18 cellular contexts compared by ENCODE assay signal in genomic region chr2:15158117-15158516, GRCh38.
DNase-seq lines count a peak whose midpoint lies in the region; ATAC-seq and TF ChIP-seq lines count a peak whose summit lies in the region.
"Had no signal": no experiment of that assay in that cellular context is flagged by ENCODE, and none has a peak within 500 bp of the region (broad histone marks: within the 10 kb centered on the region; RNA-seq: fewer than 3 reads in every experiment).

No MANE protein-coding gene starts in this region.

- H3K9me3 ChIP-seq in PC-3 (ENCODE audit: low read length) (no peaks in the 10 kb centered on the region), smooth muscle cell (replicated peaks; ENCODE audit: low read depth) (no peaks in the 10 kb centered on the region)
- H3K9me3 ChIP-seq: BLaER1 treated with 17β-estradiol and CSF1 and Interleukin-3, amounts not matched to agents 10 nM and 100 nM; esophagus muscularis mucosa; SJCRH30; thoracic aorta had no signal

- intact Hi-C loops in PC-3 (cut with micrococcal nuclease), result loop anchor here (2.0 kb wide), 1 partner anchor 729 kb away; no protein-coding TSS in a partner anchor

- H3F3A ChIP-seq in PC-3 (ENCODE audit: low read length, unreplicated experiment), result no peaks in the 10 kb centered on the region
- H3F3A ChIP-seq in smooth muscle cell (ENCODE audit: low read depth), result no peaks in the 10 kb centered on the region

- H3K79me2 ChIP-seq in PC-3 (ENCODE audit: low read length) (no peaks in the 10 kb centered on the region), mesendoderm (ENCODE audit: control insufficient read depth, insufficient read depth, low read length) (no peaks in the 10 kb centered on the region), smooth muscle cell (ENCODE audit: low read depth) (no peaks in the 10 kb centered on the region)

- POLR2A ChIA-PET in PC-3 (lab: Charles Lee; ENCODE audit: unreplicated experiment), result no interaction called here

- no peak overlapping the region for H4K5ac ChIP-seq in mesendoderm (ENCODE audit: low read length)

- H3K4me1 ChIP-seq in PC-3 (ENCODE audit: insufficient read depth, low read length) (peaks cover 8% of the 10 kb centered on the region), mesendoderm (ENCODE audit: control insufficient read depth, low read depth, low read length) (peaks cover 5% of the 10 kb centered on the region), smooth muscle cell (ENCODE audit: low read depth) (peaks cover 14% of the 10 kb centered on the region)
- H3K4me1 ChIP-seq: BLaER1 treated with 17β-estradiol and CSF1 and Interleukin-3, amounts not matched to agents 10 nM and 100 nM; SJCRH30 had no signal

- DNase-seq in G401 (ENCODE audit: low spot score), result peak; percentile 24
- peak; percentile 28 for DNase-seq in NCI-H1417 treated with DMSO at 0.1 percent for 48 hours (lab: John Stamatoyannopoulos, UW)
- no peak for DNase-seq in PC-3
- peak; percentile 51 for DNase-seq in mesendoderm
- DNase-seq in activated T-cell treated with anti-CD3 and anti-CD28 coated beads, Interleukin-2, amount 50 U/mL, for 48 hours, result no peak
- no peak for DNase-seq in smooth muscle cell (lab: John Stamatoyannopoulos, UW; ENCODE audit: unreplicated experiment)
- DNase-seq: activated CD4-positive, alpha-beta T cell treated with anti-CD3 and anti-CD28 coated beads for 4 hours; activated naive CD4-positive, alpha-beta T cell treated with anti-CD3 and anti-CD28 coated beads, Interleukin-2, amount 50 U/mL, for 16 hours; cortex of kidney; mesenchymal stem cell; NCI-H1048; SJCRH30; stimulated activated CD4-positive, alpha-beta T cell treated with anti-CD3 and anti-CD28 coated beads, Interleukin-2, amount 100 ng/mL, for 24 hours had no signal

- no peaks in the 10 kb centered on the region for H3K79me1 ChIP-seq in mesendoderm (ENCODE audit: low read length)

- ATAC-seq in PC-3 (no peak), HG03457 (IDR thresholded peaks at IDR 0.05; ENCODE audit: unreplicated experiment) (no peak)
- ATAC-seq: sciatic nerve had no signal

- no peak overlapping the region for H3K56ac ChIP-seq in mesendoderm (ENCODE audit: low read length)

- H4K20me1 ChIP-seq in PC-3 (ENCODE audit: low read length) (no peaks in the 10 kb centered on the region), smooth muscle cell (ENCODE audit: low read depth) (no peaks in the 10 kb centered on the region)
- H4K20me1 ChIP-seq: BLaER1 treated with 17β-estradiol and CSF1 and Interleukin-3, amounts not matched to agents 10 nM and 100 nM had no signal

- no TSS peak for BruUV-seq in PC-3 (replicated peaks; lab: Mats Ljungman, UMichigan)

- CTCF ChIA-PET in PC-3 (lab: Charles Lee), result no interaction called here

- no peak overlapping the region for H3K4ac ChIP-seq in mesendoderm (ENCODE audit: low read depth, low read length)

- no peak overlapping the region for H3K23ac ChIP-seq in mesendoderm (ENCODE audit: low read length)

- 0 out of 2 replicates have a peak overlapping the region, but pooled peaks have one; percentile 35 for H2AFZ ChIP-seq in PC-3 (ENCODE audit: low read length)
- no peak overlapping the region for H2AFZ ChIP-seq in smooth muscle cell (ENCODE audit: low read depth)

- in situ Hi-C loops in G401 (cut with HindIII; ENCODE audit: low sequenced_read_pairs), result no loop called here

- no peak overlapping the region for H3K4me3 ChIP-seq in PC-3 (ENCODE audit: low read length)
- no peak overlapping the region for H3K4me3 ChIP-seq in mesendoderm (ENCODE audit: low read length)
- H3K4me3 ChIP-seq in smooth muscle cell, result no peak overlapping the region
- H3K4me3 ChIP-seq: BLaER1 treated with 17β-estradiol and CSF1 and Interleukin-3, amounts not matched to agents 10 nM and 100 nM; esophagus muscularis mucosa; SJCRH30; thoracic aorta had no signal

- no CpG with 5 or more reads among the region's 4 CpGs for WGBS in mesendoderm (ENCODE audit: extremely low coverage, insufficient coverage, low lambda C conversion rate)
- 77% methylated on average over 4 of the region's 4 CpGs for WGBS in smooth muscle cell (ENCODE audit: low lambda C conversion rate)

- H3K36me3 ChIP-seq in PC-3 (ENCODE audit: low read depth, low read length) (no peaks in the 10 kb centered on the region), mesendoderm (ENCODE audit: control insufficient read depth, insufficient read depth, low read length) (no peaks in the 10 kb centered on the region), smooth muscle cell (ENCODE audit: low read depth) (no peaks in the 10 kb centered on the region)
- H3K36me3 ChIP-seq: BLaER1 treated with 17β-estradiol and CSF1 and Interleukin-3, amounts not matched to agents 10 nM and 100 nM; esophagus muscularis mucosa; SJCRH30; thoracic aorta had no signal

- H2BK120ac ChIP-seq in mesendoderm (ENCODE audit: low read depth, low read length), result no peak overlapping the region

- H2BK5ac ChIP-seq in mesendoderm (ENCODE audit: low read length), result no peak overlapping the region

- no peak overlapping the region for H3K27ac ChIP-seq in PC-3 (ENCODE audit: low read length)
- no peak overlapping the region for H3K27ac ChIP-seq in mesendoderm (ENCODE audit: low read depth, low read length)
- H3K27ac ChIP-seq in smooth muscle cell (ENCODE audit: low read depth), result no peak overlapping the region
- H3K27ac ChIP-seq: BLaER1 treated with 17β-estradiol and CSF1 and Interleukin-3, amounts not matched to agents 10 nM and 100 nM; esophagus muscularis mucosa; SJCRH30; thoracic aorta had no signal

- H3K27me3 ChIP-seq in PC-3 (ENCODE audit: low read length) (no peaks in the 10 kb centered on the region), mesendoderm (ENCODE audit: insufficient read depth, low read length, poor library complexity) (no peaks in the 10 kb centered on the region), smooth muscle cell (ENCODE audit: low read depth) (no peaks in the 10 kb centered on the region)
- H3K27me3 ChIP-seq: BLaER1 treated with 17β-estradiol and CSF1 and Interleukin-3, amounts not matched to agents 10 nM and 100 nM; esophagus muscularis mucosa; SJCRH30 had no signal

- no peak overlapping the region for H3K18ac ChIP-seq in mesendoderm (ENCODE audit: low read length)

- no peak overlapping the region for H2AK5ac ChIP-seq in mesendoderm (ENCODE audit: low read length)

- H4K8ac ChIP-seq in mesendoderm (ENCODE audit: low read depth, low read length), result no peak overlapping the region

- H3K9me2 ChIP-seq in PC-3 (replicated peaks; ENCODE audit: low read length), result no peaks in the 10 kb centered on the region

- no peak overlapping the region for H3K9ac ChIP-seq in PC-3 (ENCODE audit: low read length)
- H3K9ac ChIP-seq in mesendoderm (ENCODE audit: low read length), result no peak overlapping the region
- no peak overlapping the region for H3K9ac ChIP-seq in smooth muscle cell (ENCODE audit: low read depth)
- H3K9ac ChIP-seq: BLaER1 treated with 17β-estradiol and CSF1 and Interleukin-3, amounts not matched to agents 10 nM and 100 nM had no signal

- H2BK15ac ChIP-seq in mesendoderm (replicated peaks; ENCODE audit: low read depth), result no peak overlapping the region

- no peak for TF ChIP-seq CTCF in PC-3 (conservative IDR thresholded peaks at IDR 0.05; ENCODE audit: low read depth, low read length)
- no peak for TF ChIP-seq CTCF in smooth muscle cell (IDR thresholded peaks at IDR 0.05; ENCODE audit: borderline replicate concordance, insufficient read depth, poor library complexity, severe bottlenecking)

- H3K4me2 ChIP-seq in PC-3 (ENCODE audit: low read length), result no peak overlapping the region
- H3K4me2 ChIP-seq in mesendoderm (ENCODE audit: low read length), result no peak overlapping the region
- H3K4me2 ChIP-seq in smooth muscle cell, result no peak overlapping the region
- H3K4me2 ChIP-seq: BLaER1 treated with 17β-estradiol and CSF1 and Interleukin-3, amounts not matched to agents 10 nM and 100 nM had no signal

Comparison
In these comparisons a context has a peak if more than half of its experiments do, and no peak if none do; other contexts are left out.
1. DNase-seq: peak in G401 (single experiment), NCI-H1417 treated with DMSO at 0.1 percent for 48 hours (single experiment) and mesendoderm (single experiment); none in PC-3 (single experiment), activated T-cell treated with anti-CD3 and anti-CD28 coated beads, Interleukin-2, amount 50 U/mL, for 48 hours (0 of 2) and smooth muscle cell (single experiment).